In genomic region chr22:26573026-26573662, GRCh38 we compare ENCODE assay signal across 11 cellular contexts. TPM values are rescaled to one million over a fixed set of nuclear protein-coding genes. Genes with fewer than 3 reads are reported as not detected.
DNase-seq lines count a peak whose midpoint lies in the region; ATAC-seq and TF ChIP-seq lines count a peak whose summit lies in the region.
"Had no signal": no experiment of that assay in that cellular context is flagged by ENCODE, and none has a peak within 500 bp of the region (broad histone marks: within the 10 kb centered on the region; RNA-seq: fewer than 3 reads in every experiment).

No MANE protein-coding gene starts in this region.

- DNase-seq in activated naive CD4-positive, alpha-beta T cell treated with anti-CD3 and anti-CD28 coated beads, Interleukin-2, amount 10 ng/mL, durations not matched to agents 7 days and 5 days: peak; percentile 31
- DNase-seq in activated naive CD4-positive, alpha-beta T cell (lab: John Stamatoyannopoulos, UW): no peak
- DNase-seq in cardiac fibroblast (ENCODE audit: low read depth in 2 of 2) (peak; percentile 36 to 62), lung (ENCODE audit: low spot score) (peak; percentile 56), aorta (peak in 1 of 2 donors; percentile 83), iPS-NIHi7 (ENCODE audit: extremely low spot score) (no peak), activated gamma-delta T cell (lab: John Stamatoyannopoulos, UW) (no peak)
- no peak for DNase-seq in stimulated activated CD8-positive, alpha-beta memory T cell treated with anti-CD3 and anti-CD28 coated beads, Interleukin-4, amount 100 ng/mL, for 48 hours
- DNase-seq: amniotic stem cell had no signal

- H3K27me3 ChIP-seq in lung (ENCODE audit: control insufficient read depth, insufficient read depth) (no peaks in the 10 kb centered on the region), aorta (ENCODE audit: control insufficient read depth in 1 of 2, insufficient read depth in 2 of 2, low read length in 1 of 2) (no peaks in the 10 kb centered on the region)

- H3K4me3 ChIP-seq in cardiac fibroblast (replicated peaks in 1 of 2; ENCODE audit: low read depth in 2 of 2, low read length in 2 of 2) (no peak overlapping the region), lung (no peak overlapping the region), aorta (ENCODE audit: low read length in 2 of 2) (no peak overlapping the region)

- no peaks in the 10 kb centered on the region for H3K27me3 Mint-ChIP-seq in activated naive CD4-positive, alpha-beta T cell treated with anti-CD3 and anti-CD28 coated beads, Interleukin-2, amount 10 ng/mL, durations not matched to agents 7 days and 5 days

- no peaks in the 10 kb centered on the region for H3K9me3 Mint-ChIP-seq in activated naive CD4-positive, alpha-beta T cell treated with anti-CD3 and anti-CD28 coated beads, Interleukin-2, amount 10 ng/mL, durations not matched to agents 7 days and 5 days

- no peaks in the 10 kb centered on the region for H3K9me3 ChIP-seq in lung (ENCODE audit: control insufficient read depth in 2 of 2, insufficient read depth in 1 of 2, low read length in 1 of 2)
- H3K9me3 ChIP-seq in aorta (ENCODE audit: control insufficient read depth, low read length): no peaks in the 10 kb centered on the region

- no peak overlapping the region for H3K4me3 Mint-ChIP-seq in activated naive CD4-positive, alpha-beta T cell treated with anti-CD3 and anti-CD28 coated beads, Interleukin-2, amount 10 ng/mL, durations not matched to agents 7 days and 5 days

- H3K36me3 ChIP-seq in lung (ENCODE audit: control insufficient read depth in 2 of 2, insufficient read depth in 2 of 2, low read length in 2 of 2): no peaks in the 10 kb centered on the region
- H3K36me3 ChIP-seq in aorta (ENCODE audit: control insufficient read depth in 1 of 2, insufficient read depth in 2 of 2, low read length in 1 of 2): no peaks in the 10 kb centered on the region

- intact Hi-C loops in aorta (cut with DNase I): no loop called here

- CTCF ChIA-PET in activated naive CD4-positive, alpha-beta T cell treated with anti-CD3 and anti-CD28 coated beads, Interleukin-2, amount 10 ng/mL, durations not matched to agents 7 days and 5 days (lab: Charles Lee): interaction anchor here (0.8 kb wide), 1 partner anchor 70 kb away, joined by 4 read pairs; no protein-coding TSS in a partner anchor

- peak overlapping the region; percentile 65 for H3K27ac Mint-ChIP-seq in activated naive CD4-positive, alpha-beta T cell treated with anti-CD3 and anti-CD28 coated beads, Interleukin-2, amount 10 ng/mL, durations not matched to agents 7 days and 5 days

- 16 to 38% methylated on average over 10 of the region's 10 CpGs for WGBS in lung, 2 donors
- 88 to 91% methylated on average over 10 of the region's 10 CpGs for WGBS in aorta, 2 donors

- TF ChIP-seq CTCF in cardiac fibroblast (IDR thresholded peaks at IDR 0.05; ENCODE audit: low read depth, low read length) (no peak), lung (IDR thresholded peaks at IDR 0.05; ENCODE audit: control extremely low read depth, extremely low read depth) (no peak)

- H3K27ac ChIP-seq in lung (ENCODE audit: low read depth in 1 of 2, low read length in 1 of 2): peak overlapping the region in 1 of 2 donors; percentile 79
- H3K27ac ChIP-seq in aorta (ENCODE audit: low read depth in 1 of 2, low read length in 2 of 2): no peak overlapping the region

- H3K4me1 Mint-ChIP-seq in activated naive CD4-positive, alpha-beta T cell treated with anti-CD3 and anti-CD28 coated beads, Interleukin-2, amount 10 ng/mL, durations not matched to agents 7 days and 5 days: peaks cover 50% of the 10 kb centered on the region

- ATAC-seq in lung (ENCODE audit: insufficient read depth, low FRiP score) (peak; percentile 61), aorta (ENCODE audit: low FRiP score) (peak; percentile 48)

- H3K4me1 ChIP-seq in lung (ENCODE audit: control insufficient read depth in 2 of 2, insufficient read depth in 2 of 2, low read length in 2 of 2): peaks cover 10 to 33% of the 10 kb centered on the region in 2 donors
- no peaks in the 10 kb centered on the region for H3K4me1 ChIP-seq in aorta (ENCODE audit: control insufficient read depth in 1 of 2, insufficient read depth in 2 of 2, low read length in 2 of 2)

- H3K36me3 Mint-ChIP-seq in activated naive CD4-positive, alpha-beta T cell treated with anti-CD3 and anti-CD28 coated beads, Interleukin-2, amount 10 ng/mL, durations not matched to agents 7 days and 5 days: peaks cover 20% of the 10 kb centered on the region

RNA-seq across cellular contexts. Expression of gene TPST2, which starts 16.8 kb away (rescaled TPM):
- total RNA-seq in lung (10 to 100 TPM; 47.6 to 72.3 TPM), aorta (10 to 100 TPM; 26.0 to 26.7 TPM)
- polyA plus RNA-seq in lung (10 to 100 TPM; 32.6 to 72.2 TPM), aorta (10 to 100 TPM; 10.8 TPM)

RNA-seq across cellular contexts. Expression of gene CRYBB1, which starts 44.7 kb away (rescaled TPM):
- total RNA-seq in lung (under 1 TPM; 0.34 to 0.57 TPM), aorta (1 to 10 TPM; 1.4 TPM)
- polyA plus RNA-seq in lung (1 to 10 TPM in 1 of 2 donors, under 1 TPM in 1; 0.14 to 1.1 TPM), aorta (1 to 10 TPM in 1 of 2 donors, under 1 TPM in 1; 0.43 to 4.4 TPM)
- polyA plus RNA-seq: keratinocyte had no signal

RNA-seq across cellular contexts. Expression of gene CRYBA4, which starts 48.6 kb away (rescaled TPM):
- total RNA-seq in lung (not detected), aorta (not detected)
- polyA plus RNA-seq in lung (under 1 TPM; 0.06 to 0.22 TPM), aorta (not detected)
- total RNA-seq: RPMI7951 had no signal
- polyA plus RNA-seq: keratinocyte had no signal

Comparison
In these comparisons a context has a peak if more than half of its experiments do, and no peak if none do; other contexts are left out.
1. DNase-seq: peak in activated naive CD4-positive, alpha-beta T cell treated with anti-CD3 and anti-CD28 coated beads, Interleukin-2, amount 10 ng/mL, durations not matched to agents 7 days and 5 days (single experiment), cardiac fibroblast (2 of 2) and lung (single experiment); none in activated naive CD4-positive, alpha-beta T cell (0 of 4), iPS-NIHi7 (single experiment), stimulated activated CD8-positive, alpha-beta memory T cell treated with anti-CD3 and anti-CD28 coated beads, Interleukin-4, amount 100 ng/mL, for 48 hours (single experiment) and activated gamma-delta T cell (single experiment).